In genomic region chr3:21435871-21436270, GRCh38 we compare ENCODE assay signal across 16 cellular contexts.
DNase-seq lines count a peak whose midpoint lies in the region; ATAC-seq and TF ChIP-seq lines count a peak whose summit lies in the region.
"Had no signal": no experiment of that assay in that cellular context is flagged by ENCODE, and none has a peak within 500 bp of the region (broad histone marks: within the 10 kb centered on the region; RNA-seq: fewer than 3 reads in every experiment).

No MANE protein-coding gene starts in this region.

- ATAC-seq in naive thymus-derived CD8-positive, alpha-beta T cell: no peak
- ATAC-seq in HG03039 (IDR thresholded peaks at IDR 0.05; ENCODE audit: unreplicated experiment): no peak
- ATAC-seq: activated naive CD4-positive, alpha-beta T cell treated with anti-CD3 and anti-CD28 coated beads, Interleukin-2, amount 50 U/mL, for 72 hours; CD8-positive, alpha-beta T cell; effector memory CD8-positive, alpha-beta T cell; T-helper 17 cell had no signal

- peak overlapping the region; percentile 6 for H3K4me2 ChIP-seq in mammary epithelial cell (ENCODE audit: insufficient read depth, low read depth, low read length)

- no peak overlapping the region for H3K9ac ChIP-seq in mammary epithelial cell (ENCODE audit: insufficient read depth, low read length)

- no TSS peak for BruUV-seq in mammary epithelial cell (replicated peaks; lab: Mats Ljungman, UMichigan)

- dilution Hi-C loops in mammary epithelial cell (cut with HindIII; ENCODE audit: low sequenced_read_pairs): no loop called here

- H3K9me3 Mint-ChIP-seq in naive thymus-derived CD8-positive, alpha-beta T cell: peaks cover 0 to 16% (median 9%) of the 10 kb centered on the region in 9 donors

- H3K9me3 ChIP-seq in mammary epithelial cell (replicated peaks; ENCODE audit: insufficient read depth, low read length): no peaks in the 10 kb centered on the region
- H3K9me3 ChIP-seq: ovary, thyroid gland had no signal

- H3K36me3 Mint-ChIP-seq in naive thymus-derived CD8-positive, alpha-beta T cell: no peaks in the 10 kb centered on the region
- H3K36me3 Mint-ChIP-seq: activated naive CD4-positive, alpha-beta T cell treated with anti-CD3 and anti-CD28 coated beads, Interleukin-2, amount 50 U/mL, for 72 hours; CD8-positive, alpha-beta T cell had no signal

- H2AFZ ChIP-seq in mammary epithelial cell (ENCODE audit: low read depth, low read length): no peak overlapping the region

- no peak for TF ChIP-seq CTCF in BJ (IDR thresholded peaks at IDR 0.05; ENCODE audit: insufficient read depth, low read depth, low read length)
- TF ChIP-seq CTCF in mammary epithelial cell (conservative IDR thresholded peaks at IDR 0.05 in 1 of 2, IDR thresholded peaks at IDR 0.05 in 1 of 2; ENCODE audit: extremely low read depth in 1 of 2, insufficient read depth in 1 of 2, low read depth in 1 of 2, low read length in 2 of 2): no peak

- peaks cover 8% of the 10 kb centered on the region for H3K4me1 ChIP-seq in mammary epithelial cell (ENCODE audit: insufficient read depth, low read length)
- H3K4me1 ChIP-seq: thyroid gland had no signal

- in situ Hi-C loops in mammary epithelial cell (cut with MboI; ENCODE audit: low sequenced_read_pairs in 2 of 2): no loop called here

- no peak overlapping the region for H3K4me3 Mint-ChIP-seq in naive thymus-derived CD8-positive, alpha-beta T cell
- H3K4me3 Mint-ChIP-seq: CD8-positive, alpha-beta T cell; effector memory CD8-positive, alpha-beta T cell; T-helper 17 cell had no signal

- H3K27me3 ChIP-seq in BJ (ENCODE audit: control insufficient read depth, insufficient read depth, low read length) (no peaks in the 10 kb centered on the region), mammary epithelial cell (ENCODE audit: insufficient read depth, low read length) (no peaks in the 10 kb centered on the region)
- H3K27me3 ChIP-seq: ovary, thyroid gland had no signal

- H3K27ac ChIP-seq in mammary epithelial cell (ENCODE audit: insufficient read depth, low read depth, low read length): no peak overlapping the region
- H3K27ac ChIP-seq: ovary, thyroid gland had no signal

- POLR2A ChIA-PET in BJ (lab: Charles Lee): interaction anchor here (0.5 kb wide), 1 partner anchor 26 kb away, joined by 5 read pairs; no protein-coding TSS in a partner anchor
- POLR2A ChIA-PET in naive thymus-derived CD8-positive, alpha-beta T cell (lab: Charles Lee): no interaction called here

- H3K4me1 Mint-ChIP-seq in naive thymus-derived CD8-positive, alpha-beta T cell: no peaks in the 10 kb centered on the region
- H3K4me1 Mint-ChIP-seq: T-helper 17 cell had no signal

- H3K36me3 ChIP-seq in BJ (ENCODE audit: control insufficient read depth, insufficient read depth, low read length): no peaks in the 10 kb centered on the region
- no peaks in the 10 kb centered on the region for H3K36me3 ChIP-seq in mammary epithelial cell (ENCODE audit: insufficient read depth, low read length)
- H3K36me3 ChIP-seq: ovary, thyroid gland had no signal

- H3K4me3 ChIP-seq in BJ (ENCODE audit: low read depth, low read length) (no peak overlapping the region), mammary epithelial cell (replicated peaks in 1 of 3; ENCODE audit: insufficient read depth in 1 of 3, low read depth in 2 of 3, low read length in 3 of 3) (no peak overlapping the region)
- H3K4me3 ChIP-seq: ovary, thyroid gland had no signal

- H3K27ac Mint-ChIP-seq in naive thymus-derived CD8-positive, alpha-beta T cell: no peak overlapping the region
- H3K27ac Mint-ChIP-seq: activated naive CD4-positive, alpha-beta T cell treated with anti-CD3 and anti-CD28 coated beads, Interleukin-2, amount 50 U/mL, for 72 hours; CD8-positive, alpha-beta T cell; effector memory CD8-positive, alpha-beta T cell; T-helper 17 cell had no signal

- DNase-seq in BJ (ENCODE audit: low read depth) (peak; percentile 66), NCI-H2081 treated with DMSO at 0.1 percent for 48 hours (lab: John Stamatoyannopoulos, UW) (peak; percentile 85), mammary epithelial cell (peak; percentile 95), kidney glomerular epithelial cell (lab: John Stamatoyannopoulos, UW) (peak; percentile 95), SK-N-DZ (ENCODE audit: low spot score) (no peak), NCI-H2227 (lab: John Stamatoyannopoulos, UW; ENCODE audit: unreplicated experiment) (no peak)
- no peak for DNase-seq in naive thymus-derived CD8-positive, alpha-beta T cell
- DNase-seq: activated CD8-positive, alpha-beta memory T cell treated with anti-CD3 and anti-CD28 coated beads for 24 hours; CD8-positive, alpha-beta T cell; effector memory CD8-positive, alpha-beta T cell; left cardiac atrium; ovary; T-helper 17 cell; thyroid gland had no signal

- H3K27me3 Mint-ChIP-seq in naive thymus-derived CD8-positive, alpha-beta T cell: no peaks in the 10 kb centered on the region
- H3K27me3 Mint-ChIP-seq: effector memory CD8-positive, alpha-beta T cell; T-helper 17 cell had no signal

- intact Hi-C loops in mammary epithelial cell (cut with micrococcal nuclease): no loop called here

- 30% methylated on average over 2 of the region's 2 CpGs for WGBS in mammary epithelial cell (ENCODE audit: low coverage, missing lambda C conversion rate)

- H3K79me2 ChIP-seq in mammary epithelial cell (ENCODE audit: insufficient read depth, low read length): no peaks in the 10 kb centered on the region

- peaks cover 2% of the 10 kb centered on the region for H4K20me1 ChIP-seq in mammary epithelial cell (ENCODE audit: insufficient read depth, low read length)

- CTCF ChIA-PET in BJ (lab: Yijun Ruan, JAX): interaction anchor here (0.8 to 1.1 kb wide), 2 partner anchors 9 to 14 kb away, joined by 3 read pairs; no protein-coding TSS in a partner anchor
- CTCF ChIA-PET in mammary epithelial cell (lab: Charles Lee; ENCODE audit: low non-redundant PET): no interaction called here

Comparison
In these comparisons a context has a peak if more than half of its experiments do, and no peak if none do; other contexts are left out.
1. DNase-seq: peak in BJ (single experiment), NCI-H2081 treated with DMSO at 0.1 percent for 48 hours (single experiment), mammary epithelial cell (single experiment) and kidney glomerular epithelial cell (single experiment); none in naive thymus-derived CD8-positive, alpha-beta T cell (0 of 10), SK-N-DZ (single experiment) and NCI-H2227 (single experiment).